ENCODE assay signal across 28 cellular contexts in the genomic region with DNA sequence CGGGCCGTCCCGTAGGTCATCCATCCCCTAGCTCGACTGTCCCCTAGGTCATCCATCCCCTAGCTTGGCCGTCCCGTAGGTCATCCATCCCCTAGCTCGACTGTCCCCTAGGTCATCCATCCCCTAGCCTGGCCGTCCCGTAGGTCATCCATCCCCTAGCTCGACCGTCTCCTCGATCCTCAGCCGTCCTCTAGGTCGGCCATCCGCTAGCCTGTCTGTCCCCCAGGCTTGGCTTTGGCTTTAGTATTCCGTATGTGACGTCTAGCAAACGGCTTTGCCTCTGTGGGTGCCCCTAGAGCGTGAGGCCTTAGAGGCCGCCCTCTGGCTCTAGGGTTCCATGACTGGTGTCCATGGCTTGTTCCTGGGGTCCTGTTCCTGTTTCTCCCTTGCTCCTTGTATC. TPM values are rescaled to one million over a fixed set of nuclear protein-coding genes. Genes with fewer than 3 reads are reported as not detected.
A peak's percentile ranks its signal among the peaks of the same experiment; 100 is the strongest.
DNase-seq lines count a peak whose midpoint lies in the region; ATAC-seq, FAIRE-seq and TF ChIP-seq lines count a peak whose summit lies in the region.
"Had no signal": no experiment of that assay in that cellular context is flagged by ENCODE, and none has a peak within 500 bp of the region (broad histone marks: within the 10 kb centered on the region; RNA-seq: fewer than 3 reads in every experiment).

No MANE protein-coding gene starts in this region.

- H3K27ac Mint-ChIP-seq in stimulated activated memory B cell treated with anti-CD40 and anti-IgM and Interleukin-4, amounts not matched to agents 10 μg/mL and 1 μg/mL and 100 μg/mL, for 72 hours = peak overlapping the region; percentile 65
- H3K27ac Mint-ChIP-seq: CD4-positive, alpha-beta T cell; CD8-positive, alpha-beta memory T cell had no signal

- TF ChIP-seq CTCF in bronchial epithelial cell (IDR thresholded peaks at IDR 0.05; ENCODE audit: insufficient read depth, low read length, severe bottlenecking) (no peak), right lobe of liver (IDR thresholded peaks at IDR 0.05) (no peak), tibial artery (IDR thresholded peaks at IDR 0.05) (no peak)

- no peaks in the 10 kb centered on the region for H3K9me3 Mint-ChIP-seq in stimulated activated memory B cell treated with anti-CD40 and anti-IgM and Interleukin-4, amounts not matched to agents 10 μg/mL and 1 μg/mL and 100 μg/mL, for 72 hours
- H3K9me3 Mint-ChIP-seq: CD14-positive monocyte; CD4-positive, alpha-beta T cell; CD8-positive, alpha-beta memory T cell had no signal

- ATAC-seq in stimulated activated memory B cell treated with anti-CD40 and anti-IgM and Interleukin-4, amounts not matched to agents 10 μg/mL and 1 μg/mL and 100 μg/mL, for 72 hours = no peak
- ATAC-seq in right lobe of liver = no peak
- ATAC-seq: A549, GM12878 had no signal

- intact Hi-C loops in right lobe of liver (cut with DNase I) (loop anchor here in 1 of 2 donors (10.0 kb wide), 1 partner anchor 60 kb away; no protein-coding TSS in a partner anchor), tibial artery (cut with DNase I; ENCODE audit: low total_unique reads) (no loop called here)

- H3K9me3 ChIP-seq in right lobe of liver (no peaks in the 10 kb centered on the region), tibial artery (no peaks in the 10 kb centered on the region)
- H3K9me3 ChIP-seq: A549; BE2C; BLaER1 treated with 17β-estradiol and CSF1 and Interleukin-3, amounts not matched to agents 10 nM and 100 nM had no signal

- H3K27ac ChIP-seq in right lobe of liver (no peak overlapping the region), tibial artery (no peak overlapping the region)
- H3K27ac ChIP-seq: A549; BLaER1 treated with 17β-estradiol and CSF1 and Interleukin-3, amounts not matched to agents 10 nM and 100 nM; GM23248 had no signal

- no peaks in the 10 kb centered on the region for H3K27me3 ChIP-seq in bronchial epithelial cell (ENCODE audit: control insufficient read depth, insufficient read depth, low read length)
- no peaks in the 10 kb centered on the region for H3K27me3 ChIP-seq in right lobe of liver
- no peaks in the 10 kb centered on the region for H3K27me3 ChIP-seq in tibial artery
- H3K27me3 ChIP-seq: BE2C had no signal

- peaks cover 28% of the 10 kb centered on the region for H3K36me3 ChIP-seq in bronchial epithelial cell (ENCODE audit: control insufficient read depth, insufficient read depth, low read length)
- H3K36me3 ChIP-seq in right lobe of liver = peaks cover 0 to 58% (median 24%) of the 10 kb centered on the region in 4 donors
- peaks cover 62 to 100% (median 86%) of the 10 kb centered on the region in 3 donors for H3K36me3 ChIP-seq in tibial artery

- H3K4me1 ChIP-seq in right lobe of liver (no peaks in the 10 kb centered on the region), tibial artery (no peaks in the 10 kb centered on the region)
- H3K4me1 ChIP-seq: A549, BE2C had no signal

- H3K4me1 Mint-ChIP-seq in stimulated activated memory B cell treated with anti-CD40 and anti-IgM and Interleukin-4, amounts not matched to agents 10 μg/mL and 1 μg/mL and 100 μg/mL, for 72 hours = peaks cover 23% of the 10 kb centered on the region
- H3K4me1 Mint-ChIP-seq: CD14-positive monocyte; CD8-positive, alpha-beta memory T cell had no signal

- WGBS in right lobe of liver (ENCODE audit: insufficient coverage, low coverage, low lambda C conversion rate, missing lambda C conversion rate) = 84% methylated on average over 18 of the region's 20 CpGs

- H3K4me3 Mint-ChIP-seq in stimulated activated memory B cell treated with anti-CD40 and anti-IgM and Interleukin-4, amounts not matched to agents 10 μg/mL and 1 μg/mL and 100 μg/mL, for 72 hours = no peak overlapping the region
- H3K4me3 Mint-ChIP-seq: CD14-positive monocyte; CD4-positive, alpha-beta T cell; CD8-positive, alpha-beta memory T cell had no signal

- H3K4me3 ChIP-seq in bronchial epithelial cell (ENCODE audit: low read depth, low read length) = no peak overlapping the region
- H3K4me3 ChIP-seq in right lobe of liver = no peak overlapping the region
- H3K4me3 ChIP-seq in tibial artery = no peak overlapping the region
- H3K4me3 ChIP-seq: A549; BLaER1 treated with 17β-estradiol and CSF1 and Interleukin-3, amounts not matched to agents 10 nM and 100 nM; GM12878; GM23248 had no signal

- peaks cover 88% of the 10 kb centered on the region for H3K36me3 Mint-ChIP-seq in stimulated activated memory B cell treated with anti-CD40 and anti-IgM and Interleukin-4, amounts not matched to agents 10 μg/mL and 1 μg/mL and 100 μg/mL, for 72 hours
- H3K36me3 Mint-ChIP-seq: CD14-positive monocyte had no signal

- no peak for DNase-seq in GM12891 (ENCODE audit: insufficient read length, low spot score)
- no peak for DNase-seq in HTR-8/SVneo (ENCODE audit: insufficient read length, low spot score)
- no peak for DNase-seq in bronchial epithelial cell (ENCODE audit: low read depth)
- DNase-seq in right lobe of liver = no peak
- no peak for DNase-seq in activated naive CD4-positive, alpha-beta T cell treated with anti-CD3 and anti-CD28 coated beads, Interleukin-2, amount 50 U/mL, for 16 hours
- no peak for DNase-seq in tibial artery
- DNase-seq in NCI-H2227 treated with DMSO at 0.1 percent for 48 hours (lab: John Stamatoyannopoulos, UW) = no peak
- DNase-seq: 8988T; ACHN; AML-193; BE2C; CD4-positive, alpha-beta T cell; CD8-positive, alpha-beta memory T cell; DMS 273 treated with DMSO at 0.1 percent for 48 hours; DMS79; EL; GDM1; GM23248; H7; HCEC 1CT had no signal

- FAIRE-seq in GM12891 (lab: Jason Lieb, UNC) (peak; percentile 31), HTR-8/SVneo (lab: Jason Lieb, UNC) (peak; percentile 23), bronchial epithelial cell (lab: Jason Lieb, UNC) (peak; percentile 96)
- FAIRE-seq: A549, D721Med, GM12878, GM19239, H1 had no signal

- TF ChIP-seq POLR2A in GM12891 (IDR thresholded peaks at IDR 0.05; ENCODE audit: low read depth, low read length) (no peak), right lobe of liver (IDR thresholded peaks at IDR 0.05) (no peak)

- H3K27me3 Mint-ChIP-seq in stimulated activated memory B cell treated with anti-CD40 and anti-IgM and Interleukin-4, amounts not matched to agents 10 μg/mL and 1 μg/mL and 100 μg/mL, for 72 hours = no peaks in the 10 kb centered on the region
- H3K27me3 Mint-ChIP-seq: CD4-positive, alpha-beta T cell; CD8-positive, alpha-beta memory T cell had no signal

TF ChIP-seq in GM12891, 5 proteins besides CTCF, POLR2A, EP300 and RAD21:
- TF ChIP-seq PAX5 (IDR thresholded peaks at IDR 0.05; ENCODE audit: insufficient read depth, low read length, severe bottlenecking) (no peak), SPI1 (IDR thresholded peaks at IDR 0.05; ENCODE audit: low read depth, low read length) (no peak), POU2F2 (IDR thresholded peaks at IDR 0.05; ENCODE audit: low read depth, low read length) (no peak), POLR2AphosphoS5 (IDR thresholded peaks at IDR 0.05; ENCODE audit: low read depth, low read length) (no peak), TAF1 (IDR thresholded peaks at IDR 0.05; ENCODE audit: low read depth, low read length) (no peak)

RNA-seq across cellular contexts. Expression of a gene that starts 40.6 kb away (rescaled TPM):
- 150 TPM for polyA plus RNA-seq in GM12891 (2012; ENCODE audit: low read depth, missing spikeins)
- total RNA-seq in bronchial epithelial cell (20.0 and 22.1 TPM in 2 replicates), right lobe of liver (10 to 100 TPM; 30.5 to 57.3 (median 36.2) TPM)
